8 cellular contexts compared by ENCODE assay signal in genomic region chr6:75855047-75855446, GRCh38.
DNase-seq lines count a peak whose midpoint lies in the region; TF ChIP-seq lines count a peak whose summit lies in the region.

No MANE protein-coding gene starts in this region.

- no peaks in the 10 kb centered on the region for H3K9me3 ChIP-seq in GM23248 (ENCODE audit: low read depth)
- no peaks in the 10 kb centered on the region for H3K9me3 ChIP-seq in endodermal cell (ENCODE audit: control insufficient read depth, low read length)

- H3K9me3 Mint-ChIP-seq in endodermal cell, result no peaks in the 10 kb centered on the region
- H3K9me3 Mint-ChIP-seq in T-helper 2 cell treated with Interferon-gamma antibody and Interleukin-4, amounts not matched to agents 5 μg/mL and 100 μg/mL, for 36 hours, result no peaks in the 10 kb centered on the region

- peaks cover 20% of the 10 kb centered on the region for H3K36me3 Mint-ChIP-seq in endodermal cell (ENCODE audit: low read depth)
- no peaks in the 10 kb centered on the region for H3K36me3 Mint-ChIP-seq in T-helper 2 cell treated with Interferon-gamma antibody and Interleukin-4, amounts not matched to agents 5 μg/mL and 100 μg/mL, for 36 hours (ENCODE audit: low read depth)

- no peaks in the 10 kb centered on the region for H3K27me3 Mint-ChIP-seq in endodermal cell (ENCODE audit: insufficient read depth)
- peaks cover 4% of the 10 kb centered on the region for H3K27me3 Mint-ChIP-seq in T-helper 2 cell treated with Interferon-gamma antibody and Interleukin-4, amounts not matched to agents 5 μg/mL and 100 μg/mL, for 36 hours (ENCODE audit: low read depth)

- DNase-seq in NCI-H1417 (lab: John Stamatoyannopoulos, UW) (peak in 2 of 3 experiments; percentile 8 to 36), NCI-H1417 treated with DMSO at 0.1 percent for 48 hours (lab: John Stamatoyannopoulos, UW) (no peak), GM23248 (peak; percentile 79), OCI-M1 (lab: John Stamatoyannopoulos, UW) (peak; percentile 90), endodermal cell (no peak), non-pigmented ciliary epithelial cell (ENCODE audit: low read depth) (peak; percentile 36)
- DNase-seq in T-helper 2 cell treated with Interferon-gamma antibody and Interleukin-4, amounts not matched to agents 5 μg/mL and 100 μg/mL, for 36 hours (ENCODE audit: low spot score), result no peak
- DNase-seq in activated T-cell treated with anti-CD3 and anti-CD28 coated beads, Interleukin-2, amount 50 U/mL, for 48 hours, result no peak

- peaks cover 15% of the 10 kb centered on the region; the same call in 1 of the 2 replicates for H3K36me3 ChIP-seq in GM23248 (ENCODE audit: low read depth)
- peaks cover 39% of the 10 kb centered on the region for H3K36me3 ChIP-seq in endodermal cell (ENCODE audit: control insufficient read depth, insufficient read depth, low read length)

- peak; percentile 74 for TF ChIP-seq CTCF in endodermal cell (conservative IDR thresholded peaks at IDR 0.05)

- no peaks in the 10 kb centered on the region for H4K20me1 ChIP-seq in GM23248 (ENCODE audit: insufficient read depth)

- H3K9me2 ChIP-seq in GM23248 (ENCODE audit: insufficient read depth), result no peaks in the 10 kb centered on the region

- no peak overlapping the region for H3K4me3 Mint-ChIP-seq in endodermal cell
- no peak overlapping the region for H3K4me3 Mint-ChIP-seq in T-helper 2 cell treated with Interferon-gamma antibody and Interleukin-4, amounts not matched to agents 5 μg/mL and 100 μg/mL, for 36 hours

- H3K79me2 ChIP-seq in GM23248 (ENCODE audit: insufficient read depth), result no peaks in the 10 kb centered on the region

- H3K4me3 ChIP-seq in GM23248 (no peak overlapping the region), endodermal cell (ENCODE audit: low read length) (no peak overlapping the region)

- 45 to 48% methylated on average over 1 of the region's 1 CpG for WGBS in GM23248 (ENCODE audit: low coverage in 1 of 2, low lambda C conversion rate in 2 of 2, missing lambda C conversion rate in 2 of 2), 2 experiments
- 60 to 73% methylated on average over 1 of the region's 1 CpG for WGBS in endodermal cell (ENCODE audit: insufficient coverage in 1 of 2, insufficient read length in 1 of 2), 2 experiments

- no peak overlapping the region for H3K4me2 ChIP-seq in GM23248 (ENCODE audit: unreplicated experiment)

- H3K27me3 ChIP-seq in GM23248 (replicated peaks; ENCODE audit: insufficient read depth), result no peaks in the 10 kb centered on the region
- H3K27me3 ChIP-seq in endodermal cell (ENCODE audit: control insufficient read depth, insufficient read depth, low read length, poor library complexity, severe bottlenecking), result no peaks in the 10 kb centered on the region

- peaks cover 14% of the 10 kb centered on the region for H3K4me1 ChIP-seq in GM23248 (ENCODE audit: insufficient read depth)
- H3K4me1 ChIP-seq in endodermal cell (ENCODE audit: control insufficient read depth, insufficient read depth, low read length), result no peaks in the 10 kb centered on the region

- H3K9ac ChIP-seq in GM23248 (no peak overlapping the region), endodermal cell (ENCODE audit: extremely low read depth, low read length, poor library complexity, severe bottlenecking) (no peak overlapping the region)

- H3K27ac ChIP-seq in GM23248, result no peak overlapping the region
- no peak overlapping the region for H3K27ac ChIP-seq in endodermal cell (ENCODE audit: low read depth, low read length)

- H2AFZ ChIP-seq in GM23248, result no peak overlapping the region

- no peaks in the 10 kb centered on the region for H3K4me1 Mint-ChIP-seq in endodermal cell
- H3K4me1 Mint-ChIP-seq in T-helper 2 cell treated with Interferon-gamma antibody and Interleukin-4, amounts not matched to agents 5 μg/mL and 100 μg/mL, for 36 hours (ENCODE audit: low read depth), result no peaks in the 10 kb centered on the region

- no peak overlapping the region for H3K27ac Mint-ChIP-seq in endodermal cell
- no peak overlapping the region for H3K27ac Mint-ChIP-seq in T-helper 2 cell treated with Interferon-gamma antibody and Interleukin-4, amounts not matched to agents 5 μg/mL and 100 μg/mL, for 36 hours

- H3F3A ChIP-seq in GM23248 (ENCODE audit: insufficient read depth), result no peaks in the 10 kb centered on the region

- in situ Hi-C loops in GM23248 (cut with MboI), result no loop called here

Comparison
In these comparisons a context has a peak if more than half of its experiments do, and no peak if none do; other contexts are left out.
1. DNase-seq: peak in NCI-H1417 (2 of 3), GM23248 (single experiment), OCI-M1 (single experiment) and non-pigmented ciliary epithelial cell (single experiment); none in NCI-H1417 treated with DMSO at 0.1 percent for 48 hours (single experiment), endodermal cell (single experiment), T-helper 2 cell treated with Interferon-gamma antibody and Interleukin-4, amounts not matched to agents 5 μg/mL and 100 μg/mL, for 36 hours (single experiment) and activated T-cell treated with anti-CD3 and anti-CD28 coated beads, Interleukin-2, amount 50 U/mL, for 48 hours (0 of 2).